ENCODE assay signal across 9 cellular contexts in genomic region chr2:26971911-26972786, GRCh38. TPM values are rescaled to one million over a fixed set of nuclear protein-coding genes. Genes with fewer than 3 reads are reported as not detected.
DNase-seq lines count a peak whose midpoint lies in the region; ATAC-seq and TF ChIP-seq lines count a peak whose summit lies in the region.
"Had no signal": no experiment of that assay in that cellular context is flagged by ENCODE, and none has a peak within 500 bp of the region (broad histone marks: within the 10 kb centered on the region; RNA-seq: fewer than 3 reads in every experiment).

No MANE protein-coding gene starts in this region.

- peak overlapping the region; percentile 89 for H3K4me3 Mint-ChIP-seq in HFFc6

- no peaks in the 10 kb centered on the region for H3K27me3 ChIP-seq in muscle layer of duodenum (ENCODE audit: low read depth, low read length)
- H3K27me3 ChIP-seq in left lung = peaks cover 0 to 5% of the 10 kb centered on the region in 2 donors

- DNase-seq in AG10803 (ENCODE audit: low read depth) (no peak), HFFc6 (no peak), cerebellar cortex (ENCODE audit: low spot score) (peak; percentile 41), posterior cingulate gyrus (no peak), left lung (no peak), AG20443 (ENCODE audit: low spot score) (no peak)
- no peak for DNase-seq in stimulated activated CD4-positive, alpha-beta T cell treated with anti-CD3 and anti-CD28 coated beads, Interleukin-2, amount 100 ng/mL, for 48 hours
- DNase-seq: hippocampal formation had no signal

- H3K4me3 ChIP-seq in AG10803 (ENCODE audit: low read length) = peak overlapping the region; percentile 86
- peak overlapping the region; percentile 61 to 96 for H3K4me3 ChIP-seq in muscle layer of duodenum (ENCODE audit: low read depth in 1 of 2, low read length in 2 of 2)
- peak overlapping the region in 1 of 2 donors; percentile 83 for H3K4me3 ChIP-seq in left lung

- ATAC-seq in left lung = no peak

- H3K27me3 Mint-ChIP-seq in HFFc6 (ENCODE audit: insufficient read depth) = peaks cover 16% of the 10 kb centered on the region

- intact Hi-C loops in posterior cingulate gyrus (cut with DNase I) (no loop called here), left lung (cut with DNase I) (no loop called here)

- H3K4me1 Mint-ChIP-seq in HFFc6 (ENCODE audit: low read depth) = peaks cover 31% of the 10 kb centered on the region

- peaks cover 0 to 15% of the 10 kb centered on the region in 2 donors for H3K4me1 ChIP-seq in muscle layer of duodenum (ENCODE audit: control insufficient read depth in 1 of 2, insufficient read depth in 2 of 2, low read length in 2 of 2)
- peaks cover 0 to 23% of the 10 kb centered on the region in 2 donors for H3K4me1 ChIP-seq in left lung

- no peaks in the 10 kb centered on the region for H3K9me3 ChIP-seq in muscle layer of duodenum (ENCODE audit: control insufficient read depth in 1 of 2, low read length in 2 of 2)
- H3K9me3 ChIP-seq in left lung = no peaks in the 10 kb centered on the region

- H3K27ac ChIP-seq in muscle layer of duodenum (ENCODE audit: low read length) (peak overlapping the region; percentile 76), left lung (no peak overlapping the region)

- H3K36me3 Mint-ChIP-seq in HFFc6 (ENCODE audit: low read depth) = no peaks in the 10 kb centered on the region

- TF ChIP-seq CTCF in AG10803 (conservative IDR thresholded peaks at IDR 0.05; ENCODE audit: low read length) (no peak), HFFc6 (IDR thresholded peaks at IDR 0.05) (no peak), left lung (IDR thresholded peaks at IDR 0.05) (no peak)

- no peak overlapping the region for H3K27ac Mint-ChIP-seq in HFFc6

- H3K9me3 Mint-ChIP-seq in HFFc6 = no peaks in the 10 kb centered on the region

- H3K36me3 ChIP-seq in muscle layer of duodenum (ENCODE audit: control insufficient read depth in 1 of 2, insufficient read depth in 2 of 2, low read length in 2 of 2) = no peaks in the 10 kb centered on the region
- H3K36me3 ChIP-seq in left lung = no peaks in the 10 kb centered on the region

RNA-seq across cellular contexts. Expression of gene MAPRE3, which starts 1.7 kb away (rescaled TPM):
- 10 to 100 TPM; 17.0 to 20.4 (median 17.7) TPM for total RNA-seq in HFFc6 (2021; fragmentation: NEBNext Ultra II Directional; extraction: Animal tissue kit (Norgen Biotek cat#: 25700))
- total RNA-seq in left lung = 10 to 100 TPM; 13.5 to 23.5 TPM
